7 cellular contexts compared by ENCODE assay signal in genomic region chr14:61537567-61538463, GRCh38.
DNase-seq lines count a peak whose midpoint lies in the region; ATAC-seq lines count a peak whose summit lies in the region.

No MANE protein-coding gene starts in this region.

- peak; percentile 89 for DNase-seq in NCI-H2107 (lab: John Stamatoyannopoulos, UW)
- peak; percentile 79 for DNase-seq in activated naive CD4-positive, alpha-beta T cell treated with anti-CD3 and anti-CD28 coated beads for 36 hours
- DNase-seq in hepatic stellate cell (ENCODE audit: low spot score) = peak; percentile 40
- peak; percentile 15 to 44 for DNase-seq in stimulated activated CD4-positive, alpha-beta T cell treated with anti-CD3 and anti-CD28 coated beads, Interleukin-1b, Interleukin-23, amount 100 ng/mL, for 4 hours (ENCODE audit: low read depth in 2 of 2)
- no peak for DNase-seq in hippocampal formation (lab: John Stamatoyannopoulos, UW)

- CTCF ChIA-PET in activated naive CD4-positive, alpha-beta T cell treated with anti-CD3 and anti-CD28 coated beads for 36 hours (lab: Charles Lee) = interaction anchor here (0.5 to 1.3 kb wide), 7 partner anchors 9 to 300 kb away, joined by 3 to 5 read pairs (median 3); no protein-coding TSS in a partner anchor

- peaks cover 62% of the 10 kb centered on the region for H3K36me3 Mint-ChIP-seq in activated naive CD4-positive, alpha-beta T cell treated with anti-CD3 and anti-CD28 coated beads for 36 hours (ENCODE audit: low read depth)

- peaks cover 84% of the 10 kb centered on the region for H3K4me1 Mint-ChIP-seq in activated naive CD4-positive, alpha-beta T cell treated with anti-CD3 and anti-CD28 coated beads for 36 hours (ENCODE audit: low read depth)

- no peaks in the 10 kb centered on the region for H3K9me3 Mint-ChIP-seq in activated naive CD4-positive, alpha-beta T cell treated with anti-CD3 and anti-CD28 coated beads for 36 hours

- H3K27me3 Mint-ChIP-seq in activated naive CD4-positive, alpha-beta T cell treated with anti-CD3 and anti-CD28 coated beads for 36 hours (ENCODE audit: low read depth) = no peaks in the 10 kb centered on the region

- no peak overlapping the region for H3K4me3 Mint-ChIP-seq in activated naive CD4-positive, alpha-beta T cell treated with anti-CD3 and anti-CD28 coated beads for 36 hours

- ATAC-seq in GM21447 (IDR thresholded peaks at IDR 0.05; ENCODE audit: unreplicated experiment) (peak; percentile 62), GM19467 (IDR thresholded peaks at IDR 0.05; ENCODE audit: unreplicated experiment) (no peak)

- intact Hi-C loops in activated naive CD4-positive, alpha-beta T cell treated with anti-CD3 and anti-CD28 coated beads for 36 hours (cut with micrococcal nuclease) = loop anchor here (1.0 kb wide), 6 partner anchors 13 to 82 kb away; no protein-coding TSS in a partner anchor

- H3K27ac Mint-ChIP-seq in activated naive CD4-positive, alpha-beta T cell treated with anti-CD3 and anti-CD28 coated beads for 36 hours = peak overlapping the region; percentile 92

Comparison
In these comparisons a context has a peak if more than half of its experiments do, and no peak if none do; other contexts are left out.
1. DNase-seq: peak in NCI-H2107 (single experiment), activated naive CD4-positive, alpha-beta T cell treated with anti-CD3 and anti-CD28 coated beads for 36 hours (single experiment), hepatic stellate cell (single experiment) and stimulated activated CD4-positive, alpha-beta T cell treated with anti-CD3 and anti-CD28 coated beads, Interleukin-1b, Interleukin-23, amount 100 ng/mL, for 4 hours (2 of 2); none in hippocampal formation (0 of 2).